In the genomic region with DNA sequence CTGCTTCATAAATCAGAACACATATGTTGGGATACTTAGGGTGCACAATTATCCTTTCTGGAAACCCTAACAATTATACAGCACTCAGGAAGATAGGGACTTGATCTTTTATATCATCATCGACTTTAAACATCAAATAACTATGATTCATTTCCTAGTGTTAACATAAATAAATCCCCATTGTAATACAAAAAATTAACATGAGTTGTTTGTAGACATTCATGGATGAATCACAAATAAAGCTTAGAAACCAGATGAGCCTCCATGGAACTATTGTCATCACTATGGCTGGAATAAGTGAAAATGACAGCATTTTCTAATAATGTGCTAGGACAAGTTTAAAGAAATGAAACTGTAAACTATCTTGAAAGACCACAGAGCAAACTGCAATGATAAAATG, we compare ENCODE assay signal across 9 cellular contexts.
"Had no signal": no experiment of that assay in that cellular context is flagged by ENCODE, and none has a peak within 500 bp of the region (broad histone marks: within the 10 kb centered on the region; RNA-seq: fewer than 3 reads in every experiment).

No MANE protein-coding gene starts in this region.

- FAIRE-seq: HepG2, K562 had no signal

- DNase-seq: GM23248, GOT3, H7, IMR-90, KG1 had no signal

- H3K9me3 ChIP-seq: HAP-1 had no signal

- H3K27ac ChIP-seq: GM23248, HL-60 had no signal

- H3K4me3 ChIP-seq: GM23248, HAP-1, K562 had no signal

- ATAC-seq: HepG2, K562 had no signal

- H3K36me3 ChIP-seq: HAP-1 had no signal

- H3K4me1 ChIP-seq: HAP-1 had no signal
